8 cellular contexts compared by ENCODE assay signal in the genomic region with DNA sequence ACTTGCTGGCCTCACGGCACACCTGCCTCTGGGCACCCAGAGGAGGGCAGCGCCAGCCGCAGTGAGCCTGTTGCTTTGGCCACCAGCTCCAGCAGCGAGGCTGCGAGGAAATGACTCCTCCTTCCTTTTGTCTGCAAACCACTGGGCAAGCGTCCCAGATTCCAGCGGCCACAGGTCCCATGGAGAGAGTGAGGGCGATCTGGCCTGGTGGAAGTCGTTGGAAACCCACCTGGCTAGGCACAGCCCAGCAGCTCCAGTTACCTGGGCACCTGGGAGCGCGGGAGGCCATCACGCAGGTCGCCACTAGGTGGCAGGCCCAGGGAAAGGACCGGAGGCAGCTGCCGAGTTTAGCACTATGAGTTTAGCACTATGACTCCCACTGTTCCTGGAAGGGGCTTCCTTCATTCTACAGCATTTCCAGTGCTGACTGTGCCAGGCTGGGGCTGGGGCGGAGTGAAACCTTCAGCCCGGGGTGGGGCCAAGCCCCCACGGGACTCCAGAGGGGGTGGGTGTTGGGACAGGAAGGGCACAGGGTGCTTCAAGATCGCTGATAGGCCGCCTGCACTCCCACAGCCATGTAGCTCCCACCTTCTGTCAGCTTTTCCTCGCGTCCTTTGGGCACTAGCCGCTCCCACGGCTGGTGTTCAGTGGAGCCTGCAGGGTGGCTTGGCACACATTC. TPM values are rescaled to one million over a fixed set of nuclear protein-coding genes. Genes with fewer than 3 reads are reported as not detected.
A peak's percentile ranks its signal among the peaks of the same experiment; 100 is the strongest.
DNase-seq lines count a peak whose midpoint lies in the region; ATAC-seq and TF ChIP-seq lines count a peak whose summit lies in the region.

No MANE protein-coding gene starts in this region.

- H3K9ac ChIP-seq in skeletal muscle satellite cell (ENCODE audit: low read depth, low read length) = no peak overlapping the region

- no peaks in the 10 kb centered on the region for H3K9me3 ChIP-seq in CD4-positive, alpha-beta T cell (ENCODE audit: control insufficient read depth, low read length)
- H3K9me3 ChIP-seq in OCI-LY7 (ENCODE audit: low read length) (no peaks in the 10 kb centered on the region), skeletal muscle satellite cell (replicated peaks; ENCODE audit: low read length) (no peaks in the 10 kb centered on the region)

- POLR2A ChIA-PET in CD4-positive, alpha-beta T cell (lab: Charles Lee) = interaction anchor here (0.9 to 1.5 kb wide), 5 partner anchors 15 to 131 kb away, joined by 3 to 9 read pairs (median 3); a partner anchor contains a TSS
- POLR2A ChIA-PET in OCI-LY7 (lab: Charles Lee) = no interaction called here

- H3K4me1 ChIP-seq in OCI-LY7 (ENCODE audit: insufficient read depth, low read length, poor library complexity, severe bottlenecking) = no peaks in the 10 kb centered on the region
- H3K4me1 ChIP-seq in skeletal muscle satellite cell (ENCODE audit: control insufficient read depth, insufficient read depth, low read length) = peaks cover 33% of the 10 kb centered on the region

- peaks cover 69% of the 10 kb centered on the region for H3K27me3 ChIP-seq in CD4-positive, alpha-beta T cell (ENCODE audit: control insufficient read depth, insufficient read depth, low read length)
- peaks cover 77% of the 10 kb centered on the region for H3K27me3 ChIP-seq in skeletal muscle satellite cell (ENCODE audit: control insufficient read depth, insufficient read depth, low read length)

- no peak overlapping the region for H3K4me2 ChIP-seq in OCI-LY7 (ENCODE audit: low read length)
- H3K4me2 ChIP-seq in skeletal muscle satellite cell (ENCODE audit: low read length) = peak overlapping the region; percentile 53

- H4K20me1 ChIP-seq in OCI-LY7 (ENCODE audit: insufficient read depth, low read length) = no peaks in the 10 kb centered on the region

- no peak overlapping the region for H2AFZ ChIP-seq in OCI-LY7 (ENCODE audit: low read length)

- H3K4me3 ChIP-seq in OCI-LY7 (ENCODE audit: low read depth, low read length, poor library complexity, severe bottlenecking) (no peak overlapping the region), fibroblast of the aortic adventitia (ENCODE audit: low read depth, low read length) (no peak overlapping the region), skeletal muscle satellite cell (ENCODE audit: low read length) (no peak overlapping the region)

- BruUV-seq in OCI-LY7 (replicated peaks; lab: Mats Ljungman, UMichigan) = no TSS peak

- H3K27ac Mint-ChIP-seq in CD4-positive, alpha-beta T cell = no peak overlapping the region

- intact Hi-C loops in CD4-positive, alpha-beta T cell (cut with DNase I, micrococcal nuclease) = loop anchor here (1.0 to 10.0 kb wide), 4 partner anchors 51 to 221 kb away; no protein-coding TSS in a partner anchor
- intact Hi-C loops in OCI-LY7 (cut with micrococcal nuclease; ENCODE audit: unreplicated experiment) = no loop called here

- H3K9me2 ChIP-seq in OCI-LY7 (ENCODE audit: insufficient read depth, low read length) = no peaks in the 10 kb centered on the region

- peaks cover 55% of the 10 kb centered on the region for H3K27me3 Mint-ChIP-seq in CD4-positive, alpha-beta T cell

- ATAC-seq in CD4-positive, alpha-beta T cell (ENCODE audit: poor library complexity) = peak; percentile 85
- ATAC-seq in HG02642 (IDR thresholded peaks at IDR 0.05; ENCODE audit: poor library complexity, unreplicated experiment) = peak; percentile 50
- ATAC-seq in HG02759 (IDR thresholded peaks at IDR 0.05; ENCODE audit: unreplicated experiment) = no peak
- no peak for ATAC-seq in GM21381 (IDR thresholded peaks at IDR 0.05; ENCODE audit: unreplicated experiment)

- no peak overlapping the region for H3K27ac ChIP-seq in CD4-positive, alpha-beta T cell (ENCODE audit: low read depth, low read length)
- no peak overlapping the region for H3K27ac ChIP-seq in OCI-LY7 (ENCODE audit: low read depth, low read length, poor library complexity, severe bottlenecking)

- H3K9me3 Mint-ChIP-seq in CD4-positive, alpha-beta T cell = no peaks in the 10 kb centered on the region

- no peaks in the 10 kb centered on the region for H3K36me3 Mint-ChIP-seq in CD4-positive, alpha-beta T cell (ENCODE audit: low read depth)

- TF ChIP-seq CTCF in CD4-positive, alpha-beta T cell (IDR thresholded peaks at IDR 0.05) = peak; percentile 85
- TF ChIP-seq CTCF in OCI-LY7 (conservative IDR thresholded peaks at IDR 0.05; ENCODE audit: low read length) = peak; percentile 81
- TF ChIP-seq CTCF in fibroblast of the aortic adventitia (IDR thresholded peaks at IDR 0.05; ENCODE audit: insufficient read depth, low read length) = peak; percentile 65

- H3K36me3 ChIP-seq in OCI-LY7 (ENCODE audit: insufficient read depth, low read length) (no peaks in the 10 kb centered on the region), skeletal muscle satellite cell (ENCODE audit: insufficient read depth, low read length) (no peaks in the 10 kb centered on the region)

- H3K79me2 ChIP-seq in OCI-LY7 (ENCODE audit: insufficient read depth, low read depth, low read length) = no peaks in the 10 kb centered on the region

- DNase-seq in CD4-positive, alpha-beta T cell = peak; percentile 60 to 77 (median 71)
- peak; percentile 54 for DNase-seq in OCI-LY7 (ENCODE audit: low spot score)
- DNase-seq in activated T-cell treated with anti-CD3 and anti-CD28 coated beads, Interleukin-2, amount 50 U/mL, for 1 hour = peak; percentile 81
- DNase-seq in fibroblast of the aortic adventitia (ENCODE audit: low read depth) = peak; percentile 60

- peak overlapping the region; percentile 67 for H3K4me3 Mint-ChIP-seq in CD4-positive, alpha-beta T cell

- CTCF ChIA-PET in CD4-positive, alpha-beta T cell (lab: Charles Lee) = interaction anchor here (0.6 to 7.1 kb wide), 24 partner anchors 9 to 232 kb away, joined by 3 to 77 read pairs (median 6); a partner anchor contains a TSS
- CTCF ChIA-PET in OCI-LY7 (lab: Charles Lee; ENCODE audit: unreplicated experiment) = interaction anchor here (0.6 to 1.0 kb wide), 2 partner anchors 178 to 318 kb away, joined by 3 to 4 read pairs; no protein-coding TSS in a partner anchor

- H3K4me1 Mint-ChIP-seq in CD4-positive, alpha-beta T cell (ENCODE audit: low read depth) = peaks cover 13% of the 10 kb centered on the region

RNA-seq across cellular contexts. Expression of a gene that starts 1.1 kb away (rescaled TPM):
- 1 to 10 TPM; 2.0 to 3.9 TPM for total RNA-seq in CD4-positive, alpha-beta T cell
- not detected in 2 replicates for total RNA-seq in OCI-LY7 (2014; rRNA removed; shearing (Covaris generic))
- total RNA-seq in OCI-LY7 (2022) (not detected in 2 replicates), fibroblast of the aortic adventitia (ENCODE audit: low replicate concordance) (not detected in 2 replicates)
- under 0.01 TPM in 1 of 2 replicates, not detected in the other for total RNA-seq in skeletal muscle satellite cell (2012; rRNA removed)

RNA-seq across cellular contexts. Expression of a gene that starts 3.7 kb away (rescaled TPM):
- not detected for total RNA-seq in CD4-positive, alpha-beta T cell
- not detected in 2 replicates for total RNA-seq in OCI-LY7 (2014; rRNA removed; shearing (Covaris generic))
- not detected in 2 replicates for total RNA-seq in OCI-LY7 (2022)
- 0.09 and 0.65 TPM in 2 replicates for total RNA-seq in fibroblast of the aortic adventitia (ENCODE audit: low replicate concordance)
- total RNA-seq in skeletal muscle satellite cell (2012; rRNA removed) = under 0.01 TPM in 1 of 2 replicates, not detected in the other

RNA-seq across cellular contexts. Expression of a gene that starts 29.9 kb away (rescaled TPM):
- total RNA-seq in CD4-positive, alpha-beta T cell = 1 to 10 TPM; 5.3 to 5.4 TPM
- total RNA-seq in OCI-LY7 (2014; rRNA removed; shearing (Covaris generic)) = 16.8 and 23.4 TPM in 2 replicates
- total RNA-seq in OCI-LY7 (2022) = 50.5 and 53.6 TPM in 2 replicates
- 4.8 and 16.0 TPM in 2 replicates for total RNA-seq in fibroblast of the aortic adventitia (ENCODE audit: low replicate concordance)
- 37.1 and 45.9 TPM in 2 replicates for total RNA-seq in skeletal muscle satellite cell (2012; rRNA removed)

RNA-seq across cellular contexts. Expression of a gene that starts 42.5 kb away (rescaled TPM):
- total RNA-seq in CD4-positive, alpha-beta T cell = 100 to 1,000 TPM; 220 to 225 TPM
- total RNA-seq in OCI-LY7 (2014; rRNA removed; shearing (Covaris generic)) = 1.7 and 2.8 TPM in 2 replicates
- total RNA-seq in OCI-LY7 (2022) = 0.65 and 1.7 TPM in 2 replicates
- total RNA-seq in fibroblast of the aortic adventitia (ENCODE audit: low replicate concordance) = 2.0 and 4.4 TPM in 2 replicates
- total RNA-seq in skeletal muscle satellite cell (2012; rRNA removed) = 1.3 TPM in 2 replicates

Comparison
In these comparisons a context has a peak if more than half of its experiments do, and no peak if none do; other contexts are left out.
1. ATAC-seq: peak in CD4-positive, alpha-beta T cell (single experiment) and HG02642 (single experiment); none in HG02759 (single experiment) and GM21381 (single experiment).
2. Peak in every context shown above with its lines, with median percentiles within 50 percentile points of each other: DNase-seq and CTCF ChIP-seq.